Comparison of ENCODE assay signal across 31 cellular contexts in genomic region chr4:14410469-14410868, GRCh38.
"Had no signal": no experiment of that assay in that cellular context is flagged by ENCODE, and none has a peak within 500 bp of the region (broad histone marks: within the 10 kb centered on the region; RNA-seq: fewer than 3 reads in every experiment).

No MANE protein-coding gene starts in this region.

- H3K4me3 ChIP-seq: adrenal gland, coronary artery, dorsolateral prefrontal cortex, gastrocnemius medialis, ovary, prostate gland, skin epidermis, thoracic aorta, uterus had no signal

- DNase-seq: activated CD4-positive, alpha-beta T cell treated with anti-CD3 and anti-CD28 coated beads for 36 hours; activated CD4-positive, CD25-positive, alpha-beta regulatory T cell; activated effector memory CD4-positive, alpha-beta T cell treated with Interleukin-2 at 50 U/mL for 16 hours; activated naive CD4-positive, alpha-beta T cell treated with Interleukin-2 at 50 U/mL for 16 hours; activated T-cell treated with anti-CD3 and anti-CD28 coated beads for 4 hours; adrenal gland; aorta; dorsolateral prefrontal cortex; effector memory CD8-positive, alpha-beta T cell; erythroblast; gastrocnemius medialis; glutamatergic neuron; islet precursor cell; left cardiac atrium; left ventricle myocardium superior; ovary; retina; stimulated activated CD4-positive, alpha-beta T cell treated with anti-CD3 and anti-CD28 coated beads, Interleukin-12 subunit alpha, Interleukin-12 subunit beta, amount 100 ng/mL, for 4 hours; stimulated activated CD4-positive, alpha-beta T cell treated with anti-CD3 and anti-CD28 coated beads, Interleukin-4, amount 100 ng/mL, for 1 hour; uterus had no signal

- ATAC-seq: activated CD4-positive, alpha-beta T cell treated with anti-CD3 and anti-CD28 coated beads for 36 hours; effector memory CD8-positive, alpha-beta T cell; gastrocnemius medialis; left cardiac atrium; left ventricle myocardium superior; sciatic nerve had no signal

- H3K9me3 ChIP-seq: adrenal gland, gastrocnemius medialis, neutrophil, ovary, prostate gland, thoracic aorta, uterus had no signal

- H3K9me3 Mint-ChIP-seq: brain; nephron; stimulated activated naive CD8-positive, alpha-beta T cell treated with anti-CD3 and anti-CD28 coated beads, Interleukin-15, Interleukin-2, amounts not matched to agents 100 ng/mL and 50 ng/mL, for 24 hours; type B pancreatic cell had no signal

- H3K4me3 Mint-ChIP-seq: activated CD4-positive, alpha-beta T cell treated with anti-CD3 and anti-CD28 coated beads for 36 hours; activated naive CD8-positive, alpha-beta T cell; brain; effector memory CD8-positive, alpha-beta T cell; nephron; stimulated activated naive CD8-positive, alpha-beta T cell treated with anti-CD3 and anti-CD28 coated beads, Interleukin-15, Interleukin-2, amounts not matched to agents 100 ng/mL and 50 ng/mL, for 24 hours; type B pancreatic cell had no signal

- H3K36me3 Mint-ChIP-seq: activated naive CD8-positive, alpha-beta T cell; brain; type B pancreatic cell had no signal

- H3K27me3 Mint-ChIP-seq: activated CD4-positive, alpha-beta T cell treated with anti-CD3 and anti-CD28 coated beads for 36 hours; brain; effector memory CD8-positive, alpha-beta T cell; stimulated activated naive CD8-positive, alpha-beta T cell treated with anti-CD3 and anti-CD28 coated beads, Interleukin-15, Interleukin-2, amounts not matched to agents 100 ng/mL and 50 ng/mL, for 24 hours had no signal

- H3K4me1 Mint-ChIP-seq: activated CD4-positive, alpha-beta T cell treated with anti-CD3 and anti-CD28 coated beads for 36 hours; nephron had no signal

- H3K36me3 ChIP-seq: adrenal gland, gastrocnemius medialis, neutrophil, ovary, prostate gland, thoracic aorta, uterus had no signal

- H3K27ac Mint-ChIP-seq: activated CD4-positive, alpha-beta T cell treated with anti-CD3 and anti-CD28 coated beads for 36 hours; activated naive CD8-positive, alpha-beta T cell; brain; effector memory CD8-positive, alpha-beta T cell; nephron; stimulated activated naive CD8-positive, alpha-beta T cell treated with anti-CD3 and anti-CD28 coated beads, Interleukin-15, Interleukin-2, amounts not matched to agents 100 ng/mL and 50 ng/mL, for 24 hours; type B pancreatic cell had no signal

- H3K4me1 ChIP-seq: adrenal gland, gastrocnemius medialis, prostate gland, uterus had no signal

- H3K27me3 ChIP-seq: adrenal gland, gastrocnemius medialis, neutrophil, ovary, uterus had no signal
